In the genomic region with DNA sequence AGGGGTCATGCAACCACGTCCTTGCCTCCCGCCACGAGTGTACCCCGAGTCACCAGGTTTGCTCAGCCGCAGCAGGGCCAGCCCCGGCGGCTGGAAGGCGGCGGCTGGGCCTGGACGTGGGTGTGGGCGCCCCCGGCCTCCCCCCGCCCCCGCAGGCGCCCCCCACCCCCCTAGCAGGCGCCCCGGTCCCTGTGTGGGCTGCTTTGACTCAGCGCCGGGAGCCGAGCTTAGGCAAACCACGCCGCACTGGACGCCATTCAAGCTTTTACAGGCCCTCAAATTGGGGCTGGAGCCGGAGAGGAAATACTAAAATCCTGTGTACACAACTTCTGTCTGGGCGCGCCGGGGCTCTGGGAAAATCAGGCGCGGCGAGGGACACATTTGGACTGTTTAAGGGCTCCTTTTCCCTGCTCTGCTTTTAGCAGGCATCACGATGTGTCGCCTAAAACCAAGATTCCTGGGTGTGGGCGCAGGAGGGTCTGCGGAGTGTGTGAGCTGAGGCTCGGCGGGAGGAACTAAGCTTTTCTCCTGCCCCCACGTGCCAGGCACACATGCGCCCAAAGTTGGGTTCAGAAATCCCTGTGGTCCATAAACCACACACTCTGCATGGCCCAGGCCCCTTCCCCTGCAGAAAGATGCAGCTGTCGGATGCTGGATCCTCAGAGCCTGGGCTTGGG, we compare ENCODE assay signal across 11 cellular contexts. TPM values are rescaled to one million over a fixed set of nuclear protein-coding genes. Genes with fewer than 3 reads are reported as not detected.
DNase-seq lines count a peak whose midpoint lies in the region; ATAC-seq and TF ChIP-seq lines count a peak whose summit lies in the region.
"Had no signal": no experiment of that assay in that cellular context is flagged by ENCODE, and none has a peak within 500 bp of the region (broad histone marks: within the 10 kb centered on the region; RNA-seq: fewer than 3 reads in every experiment).

No MANE protein-coding gene starts in this region.

- no peak for TF ChIP-seq CTCF in WTC11 (IDR thresholded peaks at IDR 0.05)

- H4K20me1 ChIP-seq in GM23248 (ENCODE audit: insufficient read depth): no peaks in the 10 kb centered on the region

- no peaks in the 10 kb centered on the region for H3K36me3 Mint-ChIP-seq in WTC11

- no peaks in the 10 kb centered on the region for H3K27me3 ChIP-seq in GM23248 (replicated peaks; ENCODE audit: insufficient read depth)

- H3K4me1 Mint-ChIP-seq in WTC11: peaks cover 3% of the 10 kb centered on the region; the same call in 1 of the 2 replicates

- intact Hi-C loops in left ventricle myocardium superior (cut with micrococcal nuclease): loop anchor here (5.0 kb wide), 1 partner anchor 84 kb away; no protein-coding TSS in a partner anchor

- no peaks in the 10 kb centered on the region for H3K36me3 ChIP-seq in GM23248 (ENCODE audit: low read depth)

- H3K9me3 Mint-ChIP-seq in WTC11: no peaks in the 10 kb centered on the region

- CTCF ChIA-PET in WTC11 (lab: Charles Lee): interaction anchor here (0.6 to 6.5 kb wide), 11 partner anchors 13 to 174 kb away, joined by 3 to 100 read pairs (median 6); partner anchors contain the start of gene ATOH8

- in situ Hi-C loops in GM23248 (cut with MboI) (loop anchor here (5.0 to 10.0 kb wide), 2 partner anchors 84 to 167 kb away; no protein-coding TSS in a partner anchor), G401 (cut with HindIII; ENCODE audit: low sequenced_read_pairs) (loop anchor here (25.0 kb wide), 1 partner anchor 99 kb away; no protein-coding TSS in a partner anchor)

- 6 to 10% methylated on average over 30 to 37 of the region's 39 CpGs for WGBS in GM23248 (ENCODE audit: low coverage in 1 of 2, low lambda C conversion rate in 2 of 2, missing lambda C conversion rate in 2 of 2), 2 experiments

- H3K27ac Mint-ChIP-seq in WTC11: no peak overlapping the region

- H3K9ac ChIP-seq in GM23248: peak overlapping the region; percentile 79

- H3K79me2 ChIP-seq in GM23248 (ENCODE audit: insufficient read depth): no peaks in the 10 kb centered on the region

- H3K27ac ChIP-seq in GM23248: peak overlapping the region; percentile 84

- peak overlapping the region; percentile 36 for H3K4me2 ChIP-seq in GM23248 (ENCODE audit: unreplicated experiment)

- peaks cover 3% of the 10 kb centered on the region; the same call in 1 of the 2 replicates for H3K27me3 Mint-ChIP-seq in WTC11 (ENCODE audit: low read depth)

- DNase-seq in GM23248 (peak; percentile 92), amniotic epithelial cell (ENCODE audit: low read depth) (peak; percentile 43), left ventricle myocardium superior (peak; percentile 70), NCI-H2196 (lab: John Stamatoyannopoulos, UW; ENCODE audit: unreplicated experiment) (no peak), WTC11 (ENCODE audit: low spot score) (no peak), G401 (ENCODE audit: low spot score) (no peak)
- peak; percentile 9 for DNase-seq in stimulated activated CD8-positive, alpha-beta memory T cell treated with anti-CD3 and anti-CD28 coated beads, Interleukin-4, amount 100 ng/mL, for 48 hours
- DNase-seq: activated CD8-positive, alpha-beta memory T cell treated with anti-CD3 and anti-CD28 coated beads, Interleukin-2, amount 50 U/mL, for 4 hours; NCI-H2107; SW 1271 had no signal

- H3K9me2 ChIP-seq in GM23248 (ENCODE audit: insufficient read depth): no peaks in the 10 kb centered on the region

- H3K9me3 ChIP-seq in GM23248 (ENCODE audit: low read depth): no peaks in the 10 kb centered on the region

- peaks cover 7% of the 10 kb centered on the region; the same call in 1 of the 2 replicates for H3F3A ChIP-seq in GM23248 (ENCODE audit: insufficient read depth)

- peaks cover 20% of the 10 kb centered on the region for H3K4me1 ChIP-seq in GM23248 (ENCODE audit: insufficient read depth)

- POLR2A ChIA-PET in WTC11 (lab: Charles Lee): no interaction called here

- ATAC-seq in left ventricle myocardium superior: peak; percentile 46
- ATAC-seq in WTC11: no peak
- ATAC-seq in GM21825 (IDR thresholded peaks at IDR 0.05; ENCODE audit: unreplicated experiment): no peak

- no peak overlapping the region for H3K4me3 Mint-ChIP-seq in WTC11

- H2AFZ ChIP-seq in GM23248: peak overlapping the region; percentile 61

- H3K4me3 ChIP-seq in GM23248: no peak overlapping the region

TF ChIP-seq in WTC11, 78 proteins besides CTCF, POLR2A, EP300 and RAD21:
- TF ChIP-seq JUN (CRISPR knock-in tag; IDR thresholded peaks at IDR 0.05) (no peak), SP1 (CRISPR knock-in tag; conservative IDR thresholded peaks at IDR 0.05) (no peak), NFATC4 (CRISPR knock-in tag; IDR thresholded peaks at IDR 0.05) (no peak), ZMAT4 (CRISPR knock-in tag; IDR thresholded peaks at IDR 0.05) (no peak), ERG (CRISPR knock-in tag; IDR thresholded peaks at IDR 0.05) (no peak), TP53 (CRISPR knock-in tag; IDR thresholded peaks at IDR 0.05) (no peak), CREB1 (CRISPR knock-in tag; IDR thresholded peaks at IDR 0.05) (no peak), STAT6 (CRISPR knock-in tag; conservative IDR thresholded peaks at IDR 0.05; ENCODE audit: low read depth) (no peak), SOX15 (CRISPR knock-in tag; IDR thresholded peaks at IDR 0.05) (no peak)

RNA-seq across cellular contexts. Expression of gene ATOH8, which starts 57.5 kb away (rescaled TPM):
- total RNA-seq in GM23248 (2014; rRNA removed; shearing (Covaris generic)): 40.7 and 50.1 TPM in 2 replicates
- 12.0 and 12.7 TPM in 2 replicates for polyA plus RNA-seq in GM23248 (2016; fragmentation: Nextera tagmentation; extraction: Ambion mirVana)
- 29.6 TPM for total RNA-seq in left ventricle myocardium superior
- total RNA-seq in WTC11 (2021): 0.23 to 0.81 TPM (median 0.57 TPM) in 3 replicates
- total RNA-seq in G401 (2014; rRNA removed; shearing (Covaris generic)): 18.9 and 25.8 TPM in 2 replicates

Comparison
In these comparisons a context has a peak if more than half of its experiments do, and no peak if none do; other contexts are left out.
1. DNase-seq: peak in GM23248 (single experiment), amniotic epithelial cell (single experiment), left ventricle myocardium superior (single experiment) and stimulated activated CD8-positive, alpha-beta memory T cell treated with anti-CD3 and anti-CD28 coated beads, Interleukin-4, amount 100 ng/mL, for 48 hours (single experiment); none in NCI-H2196 (single experiment), WTC11 (single experiment) and G401 (single experiment).
2. RNA of gene ATOH8, which starts 57.5 kb away (total RNA-seq): 40.7 to 50.1 TPM in GM23248, 29.6 TPM in left ventricle myocardium superior (single experiment) and 18.9 to 25.8 TPM in G401; 0.23 to 0.81 TPM in WTC11; every median in the first group is over 10 times any median in the second.